Comparison of ENCODE assay signal across 11 cellular contexts in the genomic region with DNA sequence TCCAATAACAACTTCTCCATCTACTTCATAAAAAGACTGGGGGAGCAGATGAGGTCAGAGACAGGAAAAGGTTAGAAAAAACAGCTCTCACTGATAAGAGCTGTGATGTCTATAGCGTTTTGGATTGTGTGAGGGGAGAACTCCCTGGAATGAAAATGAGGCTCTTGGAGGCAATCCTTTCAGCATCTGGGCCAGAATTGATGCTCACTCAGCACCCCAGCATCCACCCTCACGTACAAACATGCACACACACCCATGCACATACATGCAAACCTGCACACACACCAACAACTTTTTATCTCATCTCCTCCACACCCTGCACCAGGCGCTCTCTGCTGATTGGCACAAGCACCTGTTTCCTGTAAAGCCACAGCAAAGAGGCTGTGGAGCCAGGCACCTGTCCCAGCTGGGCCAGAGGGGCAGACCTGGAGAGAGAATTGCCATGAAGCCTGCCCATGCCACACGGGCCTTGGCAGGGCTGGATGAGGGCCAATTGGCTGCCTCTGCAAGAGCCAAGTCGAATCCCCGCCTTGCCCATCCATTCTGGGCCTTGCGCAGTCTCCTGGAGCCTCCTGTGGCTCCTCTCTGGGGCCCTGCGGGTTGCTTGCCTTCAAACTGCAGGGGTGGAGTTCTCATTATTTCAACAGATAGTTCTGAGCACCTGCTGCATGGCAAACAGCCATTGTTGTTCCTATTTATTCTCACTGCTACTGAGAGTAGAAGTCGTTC. TPM values are rescaled to one million over a fixed set of nuclear protein-coding genes. Genes with fewer than 3 reads are reported as not detected.
DNase-seq lines count a peak whose midpoint lies in the region; ATAC-seq and TF ChIP-seq lines count a peak whose summit lies in the region.
"Had no signal": no experiment of that assay in that cellular context is flagged by ENCODE, and none has a peak within 500 bp of the region (broad histone marks: within the 10 kb centered on the region; RNA-seq: fewer than 3 reads in every experiment).

No MANE protein-coding gene starts in this region.

- peaks cover 38% of the 10 kb centered on the region for H3K36me3 ChIP-seq in SJCRH30

- peaks cover 59% of the 10 kb centered on the region for H3K4me1 Mint-ChIP-seq in brain

- H3K9me3 Mint-ChIP-seq in brain, result peaks cover 0 to 11% (median 0%) of the 10 kb centered on the region in 5 experiments

- peak overlapping the region; percentile 24 for H3K27ac ChIP-seq in SJCRH30
- H3K27ac ChIP-seq: body of pancreas, thoracic aorta had no signal

- DNase-seq in NCI-H1105 (lab: John Stamatoyannopoulos, UW), result peak; percentile 97
- peak; percentile 63 to 72 for DNase-seq in SJCRH30
- peak; percentile 14 to 26 for DNase-seq in stimulated activated CD4-positive, alpha-beta T cell treated with anti-CD3 and anti-CD28 coated beads, Interleukin-2, amount 100 ng/mL, for 24 hours

- peak overlapping the region in 4 of 5 experiments; percentile 1 to 54 (median 26) for H3K27ac Mint-ChIP-seq in brain

- no peak overlapping the region for H3K4me3 ChIP-seq in SJCRH30
- H3K4me3 ChIP-seq: body of pancreas, lung, thoracic aorta had no signal

- TF ChIP-seq CTCF in brain (conservative IDR thresholded peaks at IDR 0.05), result no peak

- H3K4me1 ChIP-seq in SJCRH30, result peaks cover 20% of the 10 kb centered on the region

- peaks cover 7% of the 10 kb centered on the region for H3K27me3 Mint-ChIP-seq in brain

- peak overlapping the region in 1 of 5 experiments; percentile 24 for H3K4me3 Mint-ChIP-seq in brain

- no peaks in the 10 kb centered on the region for H3K36me3 Mint-ChIP-seq in brain

- no peak for ATAC-seq in GM19395 (IDR thresholded peaks at IDR 0.05; ENCODE audit: unreplicated experiment)
- ATAC-seq in GM18498 (IDR thresholded peaks at IDR 0.05; ENCODE audit: unreplicated experiment), result no peak
- no peak for ATAC-seq in GM18909 (IDR thresholded peaks at IDR 0.05; ENCODE audit: poor library complexity, unreplicated experiment)
- ATAC-seq in GM19324 (IDR thresholded peaks at IDR 0.05; ENCODE audit: low FRiP score, unreplicated experiment), result no peak
- ATAC-seq: body of pancreas had no signal

- H3K27me3 ChIP-seq in SJCRH30, result no peaks in the 10 kb centered on the region
- H3K27me3 ChIP-seq: body of pancreas had no signal

- no peaks in the 10 kb centered on the region for H3K9me3 ChIP-seq in SJCRH30 (replicated peaks)
- H3K9me3 ChIP-seq: body of pancreas, thoracic aorta had no signal

RNA-seq across cellular contexts. Expression of gene SYNE3, which starts 53.1 kb away (rescaled TPM):
- total RNA-seq in SJCRH30 (2014; rRNA removed; shearing (Covaris generic)), result 34.1 and 34.5 TPM in 2 replicates
- 2.0 TPM for polyA plus RNA-seq in brain (ENCODE audit: insufficient read depth, low read depth, low replicate concordance)

Comparison
In these comparisons a context has a peak if more than half of its experiments do, and no peak if none do; other contexts are left out.
1. DNase-seq: peak in every context shown above with its lines; median percentile 97 in NCI-H1105; 68 in SJCRH30; 20 in stimulated activated CD4-positive, alpha-beta T cell treated with anti-CD3 and anti-CD28 coated beads, Interleukin-2, amount 100 ng/mL, for 24 hours.